ENCODE assay signal across 25 cellular contexts in the genomic region with DNA sequence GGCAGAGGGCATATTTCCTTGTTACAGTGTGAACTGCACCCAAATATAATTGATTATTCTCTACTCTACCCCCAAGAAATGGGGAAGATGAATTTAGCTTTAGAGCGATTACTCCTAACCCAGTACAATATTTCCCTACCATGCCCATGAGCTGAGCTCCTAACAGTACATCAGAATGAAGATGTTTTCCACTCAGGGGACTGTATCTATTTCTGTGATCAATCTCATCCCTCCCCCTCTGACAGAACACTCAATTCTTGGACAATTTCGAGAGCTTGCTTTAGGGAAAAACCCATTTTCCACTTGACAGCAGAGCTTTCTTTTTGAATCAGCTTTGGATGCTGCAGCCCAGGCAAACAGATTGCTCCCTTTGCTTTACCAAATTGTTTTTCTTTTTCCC. TPM values are rescaled to one million over a fixed set of nuclear protein-coding genes. Genes with fewer than 3 reads are reported as not detected.
DNase-seq lines count a peak whose midpoint lies in the region; ATAC-seq lines count a peak whose summit lies in the region.
"Had no signal": no experiment of that assay in that cellular context is flagged by ENCODE, and none has a peak within 500 bp of the region (broad histone marks: within the 10 kb centered on the region; RNA-seq: fewer than 3 reads in every experiment).

No MANE protein-coding gene starts in this region.

- DNase-seq in activated CD4-positive, alpha-beta T cell treated with anti-CD3 and anti-CD28 coated beads, Interleukin-2, amount 10 ng/mL, durations not matched to agents 24 days and 14 days = no peak
- DNase-seq in activated CD4-positive, alpha-beta T cell treated with anti-CD3 and anti-CD28 coated beads for 48 hours = no peak
- no peak for DNase-seq in activated naive CD4-positive, alpha-beta T cell treated with anti-CD3 and anti-CD28 coated beads for 36 hours
- DNase-seq in activated naive CD4-positive, alpha-beta T cell treated with anti-CD3 and anti-CD28 coated beads, Interleukin-2, amount 10 ng/mL, durations not matched to agents 7 days and 5 days = no peak
- DNase-seq in stimulated activated naive CD8-positive, alpha-beta T cell treated with anti-CD3 and anti-CD28 coated beads, Interleukin-15, Interleukin-2, amounts not matched to agents 100 U/mL and 50 U/mL, for 24 hours = no peak
- no peak for DNase-seq in NK-92 treated with Interleukin-12 subunit alpha and Interleukin-12 subunit beta, amount 100 ng/mL, for 24 hours (lab: John Stamatoyannopoulos, UW)
- DNase-seq: CD4-positive, CD25-positive, alpha-beta regulatory T cell; DMS153; DND-41; KG1; MG63; NCI-H1105 treated with DMSO at 0.1 percent for 48 hours; NCI-H146; NCI-H1930; NCI-H2107; NCI-H524; NCI-H748 treated with DMSO at 0.1 percent for 48 hours; PC-9 had no signal

- peaks cover 66% of the 10 kb centered on the region for H3K4me1 Mint-ChIP-seq in activated CD4-positive, alpha-beta T cell treated with anti-CD3 and anti-CD28 coated beads, Interleukin-2, amount 10 ng/mL, durations not matched to agents 24 days and 14 days
- peaks cover 30% of the 10 kb centered on the region for H3K4me1 Mint-ChIP-seq in activated naive CD4-positive, alpha-beta T cell treated with anti-CD3 and anti-CD28 coated beads for 36 hours (ENCODE audit: low read depth)
- peaks cover 62% of the 10 kb centered on the region for H3K4me1 Mint-ChIP-seq in activated naive CD4-positive, alpha-beta T cell treated with anti-CD3 and anti-CD28 coated beads, Interleukin-2, amount 10 ng/mL, durations not matched to agents 7 days and 5 days
- peaks cover 23% of the 10 kb centered on the region for H3K4me1 Mint-ChIP-seq in activated naive CD8-positive, alpha-beta T cell (ENCODE audit: low read depth)

- H3K9me3 Mint-ChIP-seq in activated CD4-positive, alpha-beta T cell treated with anti-CD3 and anti-CD28 coated beads, Interleukin-2, amount 10 ng/mL, durations not matched to agents 24 days and 14 days = peaks cover 15% of the 10 kb centered on the region
- H3K9me3 Mint-ChIP-seq in activated naive CD4-positive, alpha-beta T cell treated with anti-CD3 and anti-CD28 coated beads for 36 hours = no peaks in the 10 kb centered on the region
- H3K9me3 Mint-ChIP-seq in activated naive CD4-positive, alpha-beta T cell treated with anti-CD3 and anti-CD28 coated beads, Interleukin-2, amount 10 ng/mL, durations not matched to agents 7 days and 5 days = peaks cover 9% of the 10 kb centered on the region
- no peaks in the 10 kb centered on the region for H3K9me3 Mint-ChIP-seq in activated naive CD8-positive, alpha-beta T cell (ENCODE audit: low read depth)

- H3K27me3 Mint-ChIP-seq in activated CD4-positive, alpha-beta T cell treated with anti-CD3 and anti-CD28 coated beads, Interleukin-2, amount 10 ng/mL, durations not matched to agents 24 days and 14 days = no peaks in the 10 kb centered on the region
- no peaks in the 10 kb centered on the region for H3K27me3 Mint-ChIP-seq in activated naive CD4-positive, alpha-beta T cell treated with anti-CD3 and anti-CD28 coated beads for 36 hours (ENCODE audit: low read depth)
- H3K27me3 Mint-ChIP-seq in activated naive CD4-positive, alpha-beta T cell treated with anti-CD3 and anti-CD28 coated beads, Interleukin-2, amount 10 ng/mL, durations not matched to agents 7 days and 5 days = peaks cover 5% of the 10 kb centered on the region
- no peaks in the 10 kb centered on the region for H3K27me3 Mint-ChIP-seq in activated naive CD8-positive, alpha-beta T cell

- peak overlapping the region; percentile 70 for H3K4me3 Mint-ChIP-seq in activated CD4-positive, alpha-beta T cell treated with anti-CD3 and anti-CD28 coated beads, Interleukin-2, amount 10 ng/mL, durations not matched to agents 24 days and 14 days
- peak overlapping the region; percentile 41 for H3K4me3 Mint-ChIP-seq in activated naive CD4-positive, alpha-beta T cell treated with anti-CD3 and anti-CD28 coated beads for 36 hours
- H3K4me3 Mint-ChIP-seq in activated naive CD4-positive, alpha-beta T cell treated with anti-CD3 and anti-CD28 coated beads, Interleukin-2, amount 10 ng/mL, durations not matched to agents 7 days and 5 days = no peak overlapping the region
- no peak overlapping the region for H3K4me3 Mint-ChIP-seq in activated naive CD8-positive, alpha-beta T cell
- H3K4me3 Mint-ChIP-seq: CD4-positive, CD25-positive, alpha-beta regulatory T cell had no signal

- CTCF ChIA-PET in activated naive CD4-positive, alpha-beta T cell treated with anti-CD3 and anti-CD28 coated beads for 36 hours (lab: Charles Lee) = interaction anchor here (0.6 to 5.3 kb wide), 14 partner anchors 8 to 599 kb away, joined by 3 to 27 read pairs (median 4); a partner anchor contains a TSS
- CTCF ChIA-PET in activated naive CD4-positive, alpha-beta T cell treated with anti-CD3 and anti-CD28 coated beads, Interleukin-2, amount 10 ng/mL, durations not matched to agents 7 days and 5 days (lab: Charles Lee) = interaction anchor here (1.0 to 2.7 kb wide), 6 partner anchors 9 to 31 kb away, joined by 3 to 12 read pairs (median 4); no protein-coding TSS in a partner anchor

- intact Hi-C loops in activated CD4-positive, alpha-beta T cell treated with anti-CD3 and anti-CD28 coated beads, Interleukin-2, amount 10 ng/mL, durations not matched to agents 24 days and 14 days (cut with micrococcal nuclease) = loop anchor here (1.0 kb wide), 2 partner anchors 8 to 12 kb away; no protein-coding TSS in a partner anchor
- intact Hi-C loops in activated naive CD4-positive, alpha-beta T cell treated with anti-CD3 and anti-CD28 coated beads for 36 hours (cut with micrococcal nuclease) = no loop called here

- H3K27ac Mint-ChIP-seq in activated CD4-positive, alpha-beta T cell treated with anti-CD3 and anti-CD28 coated beads, Interleukin-2, amount 10 ng/mL, durations not matched to agents 24 days and 14 days = peak overlapping the region; percentile 92
- H3K27ac Mint-ChIP-seq in activated naive CD4-positive, alpha-beta T cell treated with anti-CD3 and anti-CD28 coated beads for 36 hours = peak overlapping the region; percentile 38
- no peak overlapping the region for H3K27ac Mint-ChIP-seq in activated naive CD4-positive, alpha-beta T cell treated with anti-CD3 and anti-CD28 coated beads, Interleukin-2, amount 10 ng/mL, durations not matched to agents 7 days and 5 days
- peak overlapping the region; percentile 19 for H3K27ac Mint-ChIP-seq in activated naive CD8-positive, alpha-beta T cell
- H3K27ac Mint-ChIP-seq: CD4-positive, CD25-positive, alpha-beta regulatory T cell had no signal

- H3K36me3 Mint-ChIP-seq in activated CD4-positive, alpha-beta T cell treated with anti-CD3 and anti-CD28 coated beads, Interleukin-2, amount 10 ng/mL, durations not matched to agents 24 days and 14 days (ENCODE audit: low read depth) = peaks cover 47% of the 10 kb centered on the region
- H3K36me3 Mint-ChIP-seq in activated naive CD4-positive, alpha-beta T cell treated with anti-CD3 and anti-CD28 coated beads for 36 hours (ENCODE audit: low read depth) = no peaks in the 10 kb centered on the region
- peaks cover 29% of the 10 kb centered on the region for H3K36me3 Mint-ChIP-seq in activated naive CD4-positive, alpha-beta T cell treated with anti-CD3 and anti-CD28 coated beads, Interleukin-2, amount 10 ng/mL, durations not matched to agents 7 days and 5 days
- H3K36me3 Mint-ChIP-seq in activated naive CD8-positive, alpha-beta T cell = no peaks in the 10 kb centered on the region
- H3K36me3 Mint-ChIP-seq: CD4-positive, CD25-positive, alpha-beta regulatory T cell had no signal

- ATAC-seq in stimulated activated naive CD8-positive, alpha-beta T cell treated with anti-CD3 and anti-CD28 coated beads, Interleukin-15, Interleukin-2, amounts not matched to agents 100 U/mL and 50 U/mL, for 24 hours = peak; percentile 72
- no peak for ATAC-seq in HG03108 (IDR thresholded peaks at IDR 0.05; ENCODE audit: unreplicated experiment)
- ATAC-seq: HCT116, Right ventricle myocardium inferior had no signal

RNA-seq across cellular contexts. Expression of a gene that starts 24.7 kb away (rescaled TPM):
- total RNA-seq in activated CD4-positive, alpha-beta T cell treated with anti-CD3 and anti-CD28 coated beads, Interleukin-2, amount 10 ng/mL, durations not matched to agents 24 days and 14 days = 0.52 and 0.56 TPM in 2 replicates
- total RNA-seq in activated naive CD4-positive, alpha-beta T cell treated with anti-CD3 and anti-CD28 coated beads for 36 hours = not detected
- total RNA-seq: CD4-positive, CD25-positive, alpha-beta regulatory T cell; H4; IMR-90; PC-9; Right ventricle myocardium inferior; RPMI7951 had no signal

RNA-seq across cellular contexts. Expression of a gene that starts 49.1 kb away (rescaled TPM):
- not detected in 2 replicates for total RNA-seq in activated CD4-positive, alpha-beta T cell treated with anti-CD3 and anti-CD28 coated beads, Interleukin-2, amount 10 ng/mL, durations not matched to agents 24 days and 14 days
- not detected for total RNA-seq in activated naive CD4-positive, alpha-beta T cell treated with anti-CD3 and anti-CD28 coated beads for 36 hours
- total RNA-seq: CD4-positive, CD25-positive, alpha-beta regulatory T cell; H4; IMR-90; PC-9; Right ventricle myocardium inferior; RPMI7951 had no signal

Comparison
In these comparisons a context has a peak if more than half of its experiments do, and no peak if none do; other contexts are left out.
1. H3K4me3 Mint-ChIP-seq: peak in activated CD4-positive, alpha-beta T cell treated with anti-CD3 and anti-CD28 coated beads, Interleukin-2, amount 10 ng/mL, durations not matched to agents 24 days and 14 days (single experiment) and activated naive CD4-positive, alpha-beta T cell treated with anti-CD3 and anti-CD28 coated beads for 36 hours (single experiment); none in activated naive CD4-positive, alpha-beta T cell treated with anti-CD3 and anti-CD28 coated beads, Interleukin-2, amount 10 ng/mL, durations not matched to agents 7 days and 5 days (single experiment) and activated naive CD8-positive, alpha-beta T cell (single experiment).